In genomic region chrX:110435191-110435590, GRCh38 we compare ENCODE assay signal across 26 cellular contexts.
"Had no signal": no experiment of that assay in that cellular context is flagged by ENCODE, and none has a peak within 500 bp of the region (broad histone marks: within the 10 kb centered on the region; RNA-seq: fewer than 3 reads in every experiment).

No MANE protein-coding gene starts in this region.

- H3K4me1 ChIP-seq: breast epithelium, Peyer's patch, SJSA1 had no signal

- H3K9me3 Mint-ChIP-seq: activated naive CD4-positive, alpha-beta T cell treated with anti-CD3 and anti-CD28 coated beads, Interleukin-2, amount 50 U/mL, for 72 hours; activated naive CD8-positive, alpha-beta T cell treated with anti-CD3 and anti-CD28 coated beads, Interleukin-2, amount 50 U/mL, for 24 hours; activated T-cell treated with anti-CD3 and anti-CD28 coated beads, Interleukin-2, amount 50 U/mL, for 24 hours; WTC11 had no signal

- H3K4me3 ChIP-seq: breast epithelium, K562, Peyer's patch, SJSA1 had no signal

- H3K9me3 ChIP-seq: breast epithelium, Peyer's patch, SJSA1 had no signal

- H3K27ac ChIP-seq: breast epithelium, Peyer's patch, RWPE1, SJSA1 had no signal

- DNase-seq: activated CD4-positive, alpha-beta T cell treated with anti-CD3 and anti-CD28 coated beads for 48 hours; activated CD4-positive, alpha-beta T cell treated with anti-CD3 and anti-CD28 coated beads, Interleukin-2, amount 50 U/mL, for 4 hours; activated CD4-positive, CD25-positive, alpha-beta regulatory T cell treated with anti-CD3 and anti-CD28 coated beads, Interleukin-2, amount 50 U/mL, for 72 hours; activated CD8-positive, alpha-beta memory T cell treated with anti-CD3 and anti-CD28 coated beads, Interleukin-2, amount 10 ng/mL, durations not matched to agents 7 days and 5 days; activated effector memory CD4-positive, alpha-beta T cell treated with anti-CD3 and anti-CD28 coated beads, Interleukin-2, amount 50 U/mL, for 16 hours; activated naive CD4-positive, alpha-beta T cell treated with Interleukin-2 at 50 U/mL for 16 hours; activated naive CD8-positive, alpha-beta T cell treated with anti-CD3 and anti-CD28 coated beads, Interleukin-2, amount 50 U/mL, for 24 hours; activated T-cell treated with anti-CD3 and anti-CD28 coated beads, Interleukin-2, amount 50 U/mL, for 24 hours; central memory CD4-positive, alpha-beta T cell; Karpas-422; MM.1S; NCI-H1105; NCI-H1436 treated with DMSO at 0.1 percent for 48 hours; NCI-H187 treated with DMSO at 0.1 percent for 48 hours; NCI-H2081 treated with DMSO at 0.1 percent for 48 hours; NCI-H446; NCI-H526 treated with DMSO at 0.1 percent for 48 hours; Peyer's patch; Right ventricle myocardium superior; SW 1271 had no signal

- H3K4me3 Mint-ChIP-seq: activated CD8-positive, alpha-beta memory T cell treated with anti-CD3 and anti-CD28 coated beads, Interleukin-2, amount 10 ng/mL, durations not matched to agents 7 days and 5 days; activated naive CD8-positive, alpha-beta T cell treated with anti-CD3 and anti-CD28 coated beads, Interleukin-2, amount 50 U/mL, for 24 hours; activated T-cell treated with anti-CD3 and anti-CD28 coated beads, Interleukin-2, amount 50 U/mL, for 24 hours; WTC11 had no signal

- H3K27me3 Mint-ChIP-seq: activated CD8-positive, alpha-beta memory T cell treated with anti-CD3 and anti-CD28 coated beads, Interleukin-2, amount 10 ng/mL, durations not matched to agents 7 days and 5 days; activated naive CD8-positive, alpha-beta T cell treated with anti-CD3 and anti-CD28 coated beads, Interleukin-2, amount 50 U/mL, for 24 hours had no signal

- H3K36me3 Mint-ChIP-seq: activated CD8-positive, alpha-beta memory T cell treated with anti-CD3 and anti-CD28 coated beads, Interleukin-2, amount 10 ng/mL, durations not matched to agents 7 days and 5 days; activated naive CD4-positive, alpha-beta T cell treated with anti-CD3 and anti-CD28 coated beads, Interleukin-2, amount 50 U/mL, for 72 hours; WTC11 had no signal

- H3K36me3 ChIP-seq: breast epithelium, Peyer's patch, SJSA1 had no signal

- H3K27ac Mint-ChIP-seq: activated CD8-positive, alpha-beta memory T cell treated with anti-CD3 and anti-CD28 coated beads, Interleukin-2, amount 10 ng/mL, durations not matched to agents 7 days and 5 days; activated naive CD4-positive, alpha-beta T cell treated with anti-CD3 and anti-CD28 coated beads, Interleukin-2, amount 50 U/mL, for 72 hours; activated naive CD8-positive, alpha-beta T cell treated with anti-CD3 and anti-CD28 coated beads, Interleukin-2, amount 50 U/mL, for 24 hours; activated T-cell treated with anti-CD3 and anti-CD28 coated beads, Interleukin-2, amount 50 U/mL, for 24 hours; WTC11 had no signal

- H3K27me3 ChIP-seq: Peyer's patch, SJSA1 had no signal

- H3K4me1 Mint-ChIP-seq: activated CD8-positive, alpha-beta memory T cell treated with anti-CD3 and anti-CD28 coated beads, Interleukin-2, amount 10 ng/mL, durations not matched to agents 7 days and 5 days; activated naive CD8-positive, alpha-beta T cell treated with anti-CD3 and anti-CD28 coated beads, Interleukin-2, amount 50 U/mL, for 24 hours had no signal
